ENCODE assay signal across 24 cellular contexts in genomic region chrX:2471641-2472040, GRCh38. TPM values are rescaled to one million over a fixed set of nuclear protein-coding genes. Genes with fewer than 3 reads are reported as not detected.
DNase-seq lines count a peak whose midpoint lies in the region; ATAC-seq, FAIRE-seq and TF ChIP-seq lines count a peak whose summit lies in the region.
"Had no signal": no experiment of that assay in that cellular context is flagged by ENCODE, and none has a peak within 500 bp of the region (broad histone marks: within the 10 kb centered on the region; RNA-seq: fewer than 3 reads in every experiment).

No MANE protein-coding gene starts in this region.

- TF ChIP-seq POLR2A in K562 (conservative IDR thresholded peaks at IDR 0.05): no peak
- no peak for TF ChIP-seq POLR2A in esophagus squamous epithelium (IDR thresholded peaks at IDR 0.05)

- BruUV-seq in K562 (replicated peaks; lab: Mats Ljungman, UMichigan): no TSS peak

- H2AFZ ChIP-seq in K562 (ENCODE audit: low read depth, low read length) (no peak overlapping the region), hepatocyte (no peak overlapping the region)

- no peak overlapping the region for H3K27ac ChIP-seq in left ventricle myocardium inferior (replicated peaks)
- no peak overlapping the region for H3K27ac ChIP-seq in HEK293 (ENCODE audit: extremely low read depth, low read depth, low read length)
- H3K27ac ChIP-seq in K562 (ENCODE audit: extremely low read depth, low read depth, low read length): no peak overlapping the region
- H3K27ac ChIP-seq in hepatocyte: peak overlapping the region; percentile 84
- H3K27ac ChIP-seq in esophagus squamous epithelium: no peak overlapping the region
- H3K27ac ChIP-seq: 22Rv1; A549; BLaER1 treated with 17β-estradiol and CSF1 and Interleukin-3, amounts not matched to agents 10 nM and 100 nM; C4-2B had no signal

- TF ChIP-seq RAD21 in K562 (CRISPR knock-in tag; conservative IDR thresholded peaks at IDR 0.05 in 1 of 2, IDR thresholded peaks at IDR 0.05 in 1 of 2): no peak

- CTCF ChIA-PET in HEK293 (lab: Yijun Ruan, JAX): no interaction called here
- CTCF ChIA-PET in K562 (lab: Yijun Ruan, JAX; ENCODE audit: low intra/inter-chr PET ratio): no interaction called here

- TF ChIP-seq CTCF in left ventricle myocardium inferior (IDR thresholded peaks at IDR 0.05; ENCODE audit: borderline replicate concordance): no peak
- TF ChIP-seq CTCF in HEK293 (tag by site-specific recombination; IDR thresholded peaks at IDR 0.05): no peak
- TF ChIP-seq CTCF in K562 (IDR thresholded peaks at IDR 0.05 in 2 of 3, conservative IDR thresholded peaks at IDR 0.05 in 1 of 3; ENCODE audit: insufficient read depth in 2 of 3, low read depth in 1 of 3, low read length in 3 of 3): no peak
- no peak for TF ChIP-seq CTCF in hepatocyte (IDR thresholded peaks at IDR 0.05; ENCODE audit: poor library complexity)
- TF ChIP-seq CTCF in esophagus squamous epithelium (IDR thresholded peaks at IDR 0.05): no peak

- no peaks in the 10 kb centered on the region for H3K9me3 ChIP-seq in left ventricle myocardium inferior (replicated peaks)
- no peaks in the 10 kb centered on the region for H3K9me3 ChIP-seq in HEK293 (ENCODE audit: control insufficient read depth, insufficient read depth, low read depth, low read length)
- H3K9me3 ChIP-seq in K562 (replicated peaks; ENCODE audit: control insufficient read depth, insufficient read depth, low read depth, low read length): no peaks in the 10 kb centered on the region
- H3K9me3 ChIP-seq in hepatocyte (ENCODE audit: low read depth): no peaks in the 10 kb centered on the region
- no peaks in the 10 kb centered on the region for H3K9me3 ChIP-seq in esophagus squamous epithelium
- H3K9me3 ChIP-seq: A549 had no signal

- no peak for ATAC-seq in K562
- ATAC-seq: A549; CD8-positive, alpha-beta T cell; GM12878 had no signal

- no peaks in the 10 kb centered on the region for H4K20me1 ChIP-seq in K562 (replicated peaks; ENCODE audit: control insufficient read depth, insufficient read depth, low read length)
- H4K20me1 ChIP-seq in hepatocyte (ENCODE audit: insufficient read depth, poor library complexity, severe bottlenecking): peaks cover 8% of the 10 kb centered on the region

- in situ Hi-C loops in K562 (cut with MboI): no loop called here

- DNase-seq in cardiac septum (ENCODE audit: low spot score) (peak; percentile 4), left ventricle myocardium inferior (no peak), K562 (ENCODE audit: extremely low read depth in 1 of 4, low spot score in 3 of 4) (no peak), hepatocyte (ENCODE audit: low spot score) (no peak), cortex of kidney (lab: John Stamatoyannopoulos, UW) (no peak), esophagus squamous epithelium (lab: John Stamatoyannopoulos, UW) (no peak), COR-L47 (lab: John Stamatoyannopoulos, UW) (no peak)
- DNase-seq: AML-193; CD4-positive, alpha-beta T cell; CD8-positive, alpha-beta T cell; DMS 273 treated with DMSO at 0.1 percent for 48 hours; DMS153; DMS53; DMS79; DND-41; EL; GDM1 had no signal

- H3K4me3 ChIP-seq in left ventricle myocardium inferior (no peak overlapping the region), HEK293 (ENCODE audit: low read depth, low read length) (no peak overlapping the region), K562 (no peak overlapping the region), hepatocyte (no peak overlapping the region), esophagus squamous epithelium (no peak overlapping the region)
- H3K4me3 ChIP-seq: A549; BLaER1 treated with 17β-estradiol and CSF1 and Interleukin-3, amounts not matched to agents 10 nM and 100 nM; GM12878 had no signal

- no peak overlapping the region for H3K9ac ChIP-seq in K562 (ENCODE audit: insufficient read depth in 1 of 2, low read depth in 2 of 2, low read length in 2 of 2)
- H3K9ac ChIP-seq: BLaER1 treated with 17β-estradiol and CSF1 and Interleukin-3, amounts not matched to agents 10 nM and 100 nM had no signal

- H3K36me3 ChIP-seq in left ventricle myocardium inferior: no peaks in the 10 kb centered on the region
- H3K36me3 ChIP-seq in HEK293 (ENCODE audit: control insufficient read depth in 2 of 2, insufficient read depth in 1 of 2, low read length in 2 of 2): no peaks in the 10 kb centered on the region; a peak in 1 of 3 replicates
- no peaks in the 10 kb centered on the region for H3K36me3 ChIP-seq in K562 (ENCODE audit: control insufficient read depth, insufficient read depth, low read length)
- H3K36me3 ChIP-seq in hepatocyte (replicated peaks; ENCODE audit: insufficient read depth, low read depth): no peaks in the 10 kb centered on the region
- no peaks in the 10 kb centered on the region for H3K36me3 ChIP-seq in esophagus squamous epithelium

- 76% methylated on average over 7 of the region's 7 CpGs for WGBS in K562 (ENCODE audit: insufficient coverage, low coverage, missing lambda C conversion rate)
- 97% methylated on average over 7 of the region's 7 CpGs for WGBS in hepatocyte (ENCODE audit: low lambda C conversion rate, missing lambda C conversion rate)
- WGBS in esophagus squamous epithelium, 2 donors: 80 to 95% methylated on average over 7 of the region's 7 CpGs

- H3K79me2 ChIP-seq in K562 (ENCODE audit: control insufficient read depth, insufficient read depth, low read length) (peaks cover 2% of the 10 kb centered on the region; the same call in 2 of the 3 replicates), hepatocyte (peaks cover 80% of the 10 kb centered on the region)

- POLR2A ChIA-PET in HEK293 (lab: Yijun Ruan, JAX) (no interaction called here), K562 (lab: Yijun Ruan, JAX) (no interaction called here)

- no peak for TF ChIP-seq EP300 in K562 (IDR thresholded peaks at IDR 0.05; ENCODE audit: low read length)

- no peaks in the 10 kb centered on the region for H3K9me1 ChIP-seq in K562 (ENCODE audit: control insufficient read depth, insufficient read depth, low read length)

- H3K4me2 ChIP-seq in K562 (ENCODE audit: insufficient read depth, low read length) (no peak overlapping the region), hepatocyte (no peak overlapping the region)
- H3K4me2 ChIP-seq: A549; BLaER1 treated with 17β-estradiol and CSF1 and Interleukin-3, amounts not matched to agents 10 nM and 100 nM had no signal

- intact Hi-C loops in cardiac septum (cut with DNase I): no loop called here
- intact Hi-C loops in left ventricle myocardium inferior (cut with micrococcal nuclease): no loop called here
- intact Hi-C loops in K562 (cut with micrococcal nuclease): no loop called here
- intact Hi-C loops in esophagus squamous epithelium (cut with DNase I): no loop called here

- H3K4me1 ChIP-seq in left ventricle myocardium inferior (peaks cover 9% of the 10 kb centered on the region), HEK293 (ENCODE audit: control insufficient read depth, insufficient read depth, low read length) (no peaks in the 10 kb centered on the region), K562 (replicated peaks in 1 of 2; ENCODE audit: control insufficient read depth in 2 of 2, insufficient read depth in 2 of 2, low read length in 2 of 2) (peaks cover 0 to 13% of the 10 kb centered on the region in 2 experiments; a peak in 3 of 5 replicates), hepatocyte (ENCODE audit: insufficient read depth) (no peaks in the 10 kb centered on the region), esophagus squamous epithelium (no peaks in the 10 kb centered on the region)
- H3K4me1 ChIP-seq: BLaER1 treated with 17β-estradiol and CSF1 and Interleukin-3, amounts not matched to agents 10 nM and 100 nM had no signal

- FAIRE-seq in K562 (lab: Jason Lieb, UNC): no peak
- FAIRE-seq: A549, GM12878, GM19239 had no signal

- H3K27me3 ChIP-seq in left ventricle myocardium inferior (ENCODE audit: low read depth) (no peaks in the 10 kb centered on the region), K562 (ENCODE audit: control insufficient read depth in 2 of 2, insufficient read depth in 2 of 2, low read length in 2 of 2) (no peaks in the 10 kb centered on the region), hepatocyte (no peaks in the 10 kb centered on the region), esophagus squamous epithelium (no peaks in the 10 kb centered on the region)
- H3K27me3 ChIP-seq: BLaER1 treated with 17β-estradiol and CSF1 and Interleukin-3, amounts not matched to agents 10 nM and 100 nM had no signal

- H3K9me2 ChIP-seq in hepatocyte (replicated peaks; ENCODE audit: insufficient read depth): no peaks in the 10 kb centered on the region

RNA-seq across cellular contexts. Expression of gene DHRSX, which starts 29.1 kb away (rescaled TPM):
- 24.9 TPM for total RNA-seq in cardiac septum
- 35.3 TPM for total RNA-seq in left ventricle myocardium inferior
- 22.8 and 25.9 TPM in 2 replicates for total RNA-seq in K562 (2011; cell fraction: chromatin; rRNA removed; ENCODE audit: low replicate concordance)
- 18.4 and 20.2 TPM in 2 replicates for total RNA-seq in K562 (2011; cell fraction: nucleolus; rRNA removed)
- total RNA-seq in K562 (2011; cell fraction: nucleoplasm; rRNA removed): 19.2 and 21.9 TPM in 2 replicates
- 6.5 and 6.9 TPM in 2 replicates for total RNA-seq in K562 (2014; rRNA removed)
- 3.4 and 3.6 TPM in 2 replicates for total RNA-seq in K562 (2014; rRNA removed; fragmentation: Illumina TruSeq; extraction: Trizol)
- total RNA-seq in K562 (2015; rRNA removed; fragmentation: Illumina TruSeq; extraction: Trizol): 3.6 and 4.5 TPM in 2 replicates
- 10.5 and 11.0 TPM in 2 replicates for total RNA-seq in K562 (2021)
- 6.5 and 8.6 TPM in 2 replicates for polyA plus RNA-seq in K562 (2011; rRNA removed)
- 10.6 and 13.3 TPM in 2 replicates for polyA plus RNA-seq in K562 (2011; cell fraction: cytosol; rRNA removed)
- 8.7 and 13.2 TPM in 2 replicates for polyA plus RNA-seq in K562 (2011; cell fraction: nucleus; rRNA removed)
- 8.1 and 9.8 TPM in 2 replicates for polyA plus RNA-seq in K562 (2012)
- 7.2 and 8.7 TPM in 2 replicates for polyA plus RNA-seq in K562 (2014; fragmentation: Illumina TruSeq; extraction: Trizol)
- 1 to 10 TPM in 1 of 2 experiments, under 1 TPM in 1; 0.59 to 1.0 TPM for polyA plus RNA-seq in K562 (2014; fragmentation: Nextera tagmentation; extraction: Ambion mirVana)
- polyA plus RNA-seq in K562 (2014; rRNA removed): 6.2 and 7.8 TPM in 2 replicates
- 9.8 and 11.9 TPM in 2 replicates for polyA minus RNA-seq in K562 (2011; rRNA and poly(A)+ RNA removed)
- polyA minus RNA-seq in K562 (2011; cell fraction: cytosol; rRNA and poly(A)+ RNA removed): 2.5 and 5.4 TPM in 2 replicates
- 5.0 and 9.9 TPM in 2 replicates for polyA minus RNA-seq in K562 (2011; cell fraction: nucleus; rRNA and poly(A)+ RNA removed)
- total RNA-seq in hepatocyte: 37.2 and 42.7 TPM in 2 replicates
- 59.3 and 71.7 TPM in 2 replicates for polyA plus RNA-seq in hepatocyte
- 10 to 100 TPM in 1 of 4 donors, 1 to 10 TPM in 3; 4.1 to 12.2 (median 8.0) TPM for total RNA-seq in esophagus squamous epithelium

RNA-seq across cellular contexts. Expression of gene ZBED1, which starts 29.1 kb away (rescaled TPM):
- total RNA-seq in cardiac septum (45.1 TPM), left ventricle myocardium inferior (64.8 TPM), K562 (2014; rRNA removed) (17.7 and 19.8 TPM in 2 replicates), K562 (2014; rRNA removed; fragmentation: Illumina TruSeq; extraction: Trizol) (10.8 and 13.9 TPM in 2 replicates), K562 (2015; rRNA removed; fragmentation: Illumina TruSeq; extraction: Trizol) (15.2 TPM in 2 replicates), K562 (2021) (26.9 and 27.6 TPM in 2 replicates), hepatocyte (41.4 and 43.1 TPM in 2 replicates), esophagus squamous epithelium (10 to 100 TPM; 17.5 to 31.0 (median 25.5) TPM)
- total RNA-seq in K562 (2011; cell fraction: chromatin; rRNA removed; ENCODE audit: low replicate concordance): 18.5 and 26.9 TPM in 2 replicates
- total RNA-seq in K562 (2011; cell fraction: nucleolus; rRNA removed): 18.0 and 21.3 TPM in 2 replicates
- 12.4 and 13.6 TPM in 2 replicates for total RNA-seq in K562 (2011; cell fraction: nucleoplasm; rRNA removed)
- polyA plus RNA-seq in K562 (2011; rRNA removed) (7.8 and 8.1 TPM in 2 replicates), K562 (2014; fragmentation: Illumina TruSeq; extraction: Trizol) (16.3 and 17.7 TPM in 2 replicates), K562 (2014; fragmentation: Nextera tagmentation; extraction: Ambion mirVana) (1 to 10 TPM in 1 of 2 experiments, under 1 TPM in 1; 0.61 to 2.6 TPM), K562 (2014; rRNA removed) (13.7 and 16.5 TPM in 2 replicates), hepatocyte (25.9 and 26.4 TPM in 2 replicates)
- 7.9 and 17.2 TPM in 2 replicates for polyA plus RNA-seq in K562 (2011; cell fraction: cytosol; rRNA removed)
- polyA plus RNA-seq in K562 (2011; cell fraction: nucleus; rRNA removed): 3.3 and 5.1 TPM in 2 replicates
- polyA plus RNA-seq in K562 (2012): 13.5 and 20.7 TPM in 2 replicates
- polyA minus RNA-seq in K562 (2011; rRNA and poly(A)+ RNA removed): 6.7 and 10.2 TPM in 2 replicates
- 19.8 and 20.0 TPM in 2 replicates for polyA minus RNA-seq in K562 (2011; cell fraction: cytosol; rRNA and poly(A)+ RNA removed)
- 3.4 and 5.1 TPM in 2 replicates for polyA minus RNA-seq in K562 (2011; cell fraction: nucleus; rRNA and poly(A)+ RNA removed)
